18 cellular contexts compared by ENCODE assay signal in the genomic region with DNA sequence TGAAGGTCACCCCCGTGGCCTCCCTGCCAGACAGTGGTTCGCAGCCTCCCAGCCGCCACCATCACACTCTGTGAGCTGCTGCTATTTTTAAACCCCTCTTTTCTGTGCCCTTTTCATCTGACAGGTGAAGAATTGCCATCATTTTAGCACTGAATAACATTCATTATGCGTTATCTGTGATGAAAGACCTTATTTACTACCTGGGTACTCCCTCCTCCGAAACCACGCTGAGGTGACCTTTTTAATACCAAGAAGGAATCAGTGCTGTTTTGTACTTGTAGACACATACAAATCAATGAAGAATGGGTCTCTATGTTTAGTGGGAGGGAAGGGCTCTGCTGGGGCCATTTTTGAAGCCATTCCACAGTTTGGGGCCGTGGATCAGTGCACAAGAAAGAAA.
A peak's percentile ranks its signal among the peaks of the same experiment; 100 is the strongest.
DNase-seq lines count a peak whose midpoint lies in the region; ATAC-seq, FAIRE-seq and TF ChIP-seq lines count a peak whose summit lies in the region.
"Had no signal": no experiment of that assay in that cellular context is flagged by ENCODE, and none has a peak within 500 bp of the region (broad histone marks: within the 10 kb centered on the region; RNA-seq: fewer than 3 reads in every experiment).

No MANE protein-coding gene starts in this region.

- no peaks in the 10 kb centered on the region for H3K79me2 ChIP-seq in PC-3 (ENCODE audit: low read length)

- TF ChIP-seq CTCF in chondrocyte (IDR thresholded peaks at IDR 0.05) = no peak
- TF ChIP-seq CTCF in osteocyte (IDR thresholded peaks at IDR 0.05) = no peak
- TF ChIP-seq CTCF in PC-3 (conservative IDR thresholded peaks at IDR 0.05; ENCODE audit: low read depth, low read length) = no peak

- H3K9me3 ChIP-seq in PC-3 (ENCODE audit: low read length) = no peaks in the 10 kb centered on the region

- H3K4me1 Mint-ChIP-seq in chondrocyte (ENCODE audit: low read depth) (no peaks in the 10 kb centered on the region), osteocyte (ENCODE audit: unreplicated experiment) (no peaks in the 10 kb centered on the region)
- H3K4me1 Mint-ChIP-seq: GM23338, H9 had no signal

- DNase-seq in NCI-H2227 treated with DMSO at 0.1 percent for 48 hours (lab: John Stamatoyannopoulos, UW) = peak; percentile 80
- peak; percentile 29 for DNase-seq in chondrocyte (ENCODE audit: low spot score)
- DNase-seq in posterior vena cava (ENCODE audit: low spot score) = peak; percentile 53
- no peak for DNase-seq in osteocyte (ENCODE audit: extremely low spot score, unreplicated experiment)
- DNase-seq in PC-3 = no peak
- no peak for DNase-seq in urothelium cell line (ENCODE audit: low spot score)
- DNase-seq: C1 segment of cervical spinal cord; Calu3; CD4-positive, alpha-beta memory T cell; COR-L47; DMS53; DMS79 treated with DMSO at 0.1 percent for 48 hours; GF-D8; H9 had no signal

- no peak overlapping the region for H3K27ac ChIP-seq in PC-3 (ENCODE audit: low read length)

- no peak for FAIRE-seq in urothelium cell line (lab: Jason Lieb, UNC)
- FAIRE-seq: GM12891, GM18507 had no signal

- H3K4me3 Mint-ChIP-seq in chondrocyte (ENCODE audit: unreplicated experiment) (no peak overlapping the region), osteocyte (ENCODE audit: unreplicated experiment) (no peak overlapping the region)
- H3K4me3 Mint-ChIP-seq: CD4-positive, alpha-beta memory T cell; GM23338; H9 had no signal

- H3K36me3 Mint-ChIP-seq in chondrocyte (ENCODE audit: low read depth) = no peaks in the 10 kb centered on the region
- no peaks in the 10 kb centered on the region for H3K36me3 Mint-ChIP-seq in osteocyte (ENCODE audit: unreplicated experiment)
- H3K36me3 Mint-ChIP-seq: CD4-positive, alpha-beta memory T cell had no signal

- H3K4me3 ChIP-seq in PC-3 (ENCODE audit: low read length) = no peak overlapping the region
- H3K4me3 ChIP-seq: GM23338 had no signal

- CTCF ChIA-PET in PC-3 (lab: Charles Lee) = no interaction called here

- no peaks in the 10 kb centered on the region for H3F3A ChIP-seq in PC-3 (ENCODE audit: low read length, unreplicated experiment)

- H3K27ac Mint-ChIP-seq in chondrocyte (ENCODE audit: unreplicated experiment) (no peak overlapping the region), osteocyte (ENCODE audit: unreplicated experiment) (no peak overlapping the region)
- H3K27ac Mint-ChIP-seq: GM23338, H9 had no signal

- intact Hi-C loops in posterior vena cava (cut with DNase I) (no loop called here), PC-3 (cut with micrococcal nuclease) (no loop called here)

- no peak overlapping the region for H3K9ac ChIP-seq in PC-3 (ENCODE audit: low read length)

- BruUV-seq in PC-3 (replicated peaks; lab: Mats Ljungman, UMichigan) = no TSS peak

- H3K27me3 Mint-ChIP-seq in chondrocyte (ENCODE audit: low read depth) (peaks cover 44% of the 10 kb centered on the region), osteocyte (ENCODE audit: unreplicated experiment) (peaks cover 22% of the 10 kb centered on the region)

- no peak overlapping the region for H2AFZ ChIP-seq in PC-3 (ENCODE audit: low read length)
- H2AFZ ChIP-seq: GM23338 had no signal

- H3K4me2 ChIP-seq in PC-3 (ENCODE audit: low read length) = no peak overlapping the region
- H3K4me2 ChIP-seq: GM23338 had no signal

- H3K36me3 ChIP-seq in PC-3 (ENCODE audit: low read depth, low read length) = no peaks in the 10 kb centered on the region

- no peaks in the 10 kb centered on the region for H4K20me1 ChIP-seq in PC-3 (ENCODE audit: low read length)

- H3K9me3 Mint-ChIP-seq in chondrocyte (ENCODE audit: low read depth) (no peaks in the 10 kb centered on the region), osteocyte (ENCODE audit: unreplicated experiment) (no peaks in the 10 kb centered on the region)
- H3K9me3 Mint-ChIP-seq: GM23338, H9 had no signal

- H3K27me3 ChIP-seq in PC-3 (ENCODE audit: low read length) = peaks cover 90% of the 10 kb centered on the region

- no peaks in the 10 kb centered on the region for H3K4me1 ChIP-seq in PC-3 (ENCODE audit: insufficient read depth, low read length)

- H3K9me2 ChIP-seq in PC-3 (replicated peaks; ENCODE audit: low read length) = no peaks in the 10 kb centered on the region

- POLR2A ChIA-PET in PC-3 (lab: Charles Lee; ENCODE audit: unreplicated experiment) = no interaction called here

- no peak for ATAC-seq in PC-3
- ATAC-seq: GM23338, HCT116 had no signal

Comparison
In these comparisons a context has a peak if more than half of its experiments do, and no peak if none do; other contexts are left out.
1. DNase-seq: peak in NCI-H2227 treated with DMSO at 0.1 percent for 48 hours (single experiment), chondrocyte (single experiment) and posterior vena cava (single experiment); none in osteocyte (single experiment), PC-3 (single experiment) and urothelium cell line (single experiment).